In genomic region chr2:131034122-131035051, GRCh38 we compare ENCODE assay signal across 8 cellular contexts. TPM values are rescaled to one million over a fixed set of nuclear protein-coding genes. Genes with fewer than 3 reads are reported as not detected.
DNase-seq lines count a peak whose midpoint lies in the region; ATAC-seq, FAIRE-seq and TF ChIP-seq lines count a peak whose summit lies in the region.

No MANE protein-coding gene starts in this region.

- peaks cover 6% of the 10 kb centered on the region for H3K4me1 Mint-ChIP-seq in nephron

- DNase-seq in NCI-H1105 treated with DMSO at 0.1 percent for 48 hours (lab: John Stamatoyannopoulos, UW): peak; percentile 30
- DNase-seq in dorsolateral prefrontal cortex: peak in 6 of 10 donors; percentile 36 to 82 (median 69)
- DNase-seq in RCC 7860 (ENCODE audit: low spot score): no peak
- DNase-seq in NK-92 treated with Interleukin-12 subunit alpha and Interleukin-12 subunit beta, amount 100 ng/mL, for 24 hours (lab: John Stamatoyannopoulos, UW): no peak

- ATAC-seq in HG02642 (IDR thresholded peaks at IDR 0.05; ENCODE audit: poor library complexity, unreplicated experiment) (no peak), GM21786 (IDR thresholded peaks at IDR 0.05; ENCODE audit: unreplicated experiment) (no peak)

- H3K36me3 ChIP-seq in ACC112 (ENCODE audit: insufficient read depth, low read length): no peaks in the 10 kb centered on the region

- no peaks in the 10 kb centered on the region for H3K36me3 Mint-ChIP-seq in nephron (ENCODE audit: low read depth)

- FAIRE-seq in RCC 7860 (lab: Jason Lieb, UNC): no peak

- H3K4me3 Mint-ChIP-seq in nephron: peak overlapping the region; percentile 79 to 87 (median 83)

- H3K79me2 ChIP-seq in ACC112 (ENCODE audit: control insufficient read depth, insufficient read depth, low read length, unreplicated experiment): no peaks in the 10 kb centered on the region

- intact Hi-C loops in dorsolateral prefrontal cortex (cut with DNase I): loop anchor here (1.0 to 10.0 kb wide), 6 partner anchors 58 to 240 kb away; partner anchors contain the start of genes FAM168B (in 2 of the 2) and PLEKHB2 (in 1 of the 2)

- H3K27me3 Mint-ChIP-seq in nephron (ENCODE audit: low read depth): peaks cover 17% of the 10 kb centered on the region

- H3K27ac Mint-ChIP-seq in nephron: peak overlapping the region in 2 of 3 experiments; percentile 17 to 40

- H3K27ac ChIP-seq in ACC112 (ENCODE audit: low read depth, low read length) (no peak overlapping the region), dorsolateral prefrontal cortex (peak overlapping the region in 55 of 59 donors; percentile 5 to 92 (median 75))

- H3K27me3 ChIP-seq in ACC112 (ENCODE audit: insufficient read depth, low read length) (peaks cover 11% of the 10 kb centered on the region; the same call in 1 of the 2 replicates), dorsolateral prefrontal cortex (peaks cover 0 to 4% (median 0%) of the 10 kb centered on the region in 45 donors)

- H2AFZ ChIP-seq in ACC112 (ENCODE audit: low read length, unreplicated experiment): no peak overlapping the region

- no peak for TF ChIP-seq CTCF in dorsolateral prefrontal cortex (IDR thresholded peaks at IDR 0.05 in 54 of 56, conservative IDR thresholded peaks at IDR 0.05 in 2 of 56; ENCODE audit: low read depth in 1 of 56, partially characterized antibody in 56 of 56)
- no peak for TF ChIP-seq CTCF in nephron (IDR thresholded peaks at IDR 0.05; ENCODE audit: unreplicated experiment in 3 of 3)

- peaks cover 8% of the 10 kb centered on the region for H3K4me1 ChIP-seq in ACC112 (ENCODE audit: control insufficient read depth, insufficient read depth, low read length, unreplicated experiment)

- H3K9me3 Mint-ChIP-seq in nephron: no peaks in the 10 kb centered on the region

- peak overlapping the region; percentile 71 for H3K4me3 ChIP-seq in ACC112 (ENCODE audit: low read depth, low read length)
- H3K4me3 ChIP-seq in dorsolateral prefrontal cortex: peak overlapping the region; percentile 27 to 75 (median 62)

RNA-seq across cellular contexts. Expression of gene FAM168B, which starts 58.9 kb away (rescaled TPM):
- 100 to 1,000 TPM; 119 to 220 (median 170) TPM for total RNA-seq in dorsolateral prefrontal cortex

Comparison
In these comparisons a context has a peak if more than half of its experiments do, and no peak if none do; other contexts are left out.
1. DNase-seq: peak in NCI-H1105 treated with DMSO at 0.1 percent for 48 hours (single experiment) and dorsolateral prefrontal cortex (6 of 10); none in RCC 7860 (single experiment) and NK-92 treated with Interleukin-12 subunit alpha and Interleukin-12 subunit beta, amount 100 ng/mL, for 24 hours (single experiment).